Comparison of ENCODE assay signal across 22 cellular contexts in the genomic region with DNA sequence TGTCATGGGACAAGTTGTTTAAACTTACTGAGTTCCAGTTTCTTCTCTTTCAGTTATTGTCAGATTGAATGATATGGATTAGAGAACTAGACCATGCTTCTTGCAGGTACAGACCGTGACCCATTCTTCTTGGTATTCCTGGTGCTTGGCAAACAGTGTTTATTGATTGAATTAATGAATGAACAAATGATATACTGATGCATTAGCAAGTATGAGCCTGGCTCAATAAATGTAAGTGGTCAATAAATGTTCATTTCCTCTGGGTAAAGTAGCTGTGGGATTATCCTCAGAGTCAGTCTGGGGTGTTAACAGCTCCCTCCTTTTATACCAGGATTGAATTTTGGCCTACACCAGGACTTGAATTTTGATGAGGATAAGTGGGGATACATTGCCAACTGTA.
DNase-seq lines count a peak whose midpoint lies in the region; ATAC-seq, FAIRE-seq and TF ChIP-seq lines count a peak whose summit lies in the region.
"Had no signal": no experiment of that assay in that cellular context is flagged by ENCODE, and none has a peak within 500 bp of the region (broad histone marks: within the 10 kb centered on the region; RNA-seq: fewer than 3 reads in every experiment).

No MANE protein-coding gene starts in this region.

- RAD21 ChIA-PET in GM12878 (lab: Charles Lee; ENCODE audit: unreplicated experiment) = interaction anchor here (4.9 kb wide), 1 partner anchor 12 kb away, joined by 35 read pairs; no protein-coding TSS in a partner anchor

- intact Hi-C loops in GM12878 (cut with micrococcal nuclease; ENCODE audit: unreplicated experiment) = loop anchor here (2.0 kb wide), 2 partner anchors 15 to 23 kb away; no protein-coding TSS in a partner anchor

- H3K36me3 ChIP-seq in KMS-11 (ENCODE audit: insufficient read depth) (no peaks in the 10 kb centered on the region), GM12878 (ENCODE audit: control insufficient read depth in 2 of 2, insufficient read depth in 2 of 2, low read length in 1 of 2) (no peaks in the 10 kb centered on the region), parathyroid adenoma (ENCODE audit: control insufficient read depth, insufficient read depth, low read length) (no peaks in the 10 kb centered on the region)
- H3K36me3 ChIP-seq: SJCRH30, tibial artery had no signal

- no TSS peak for BruUV-seq in GM12878 (replicated peaks; lab: Mats Ljungman, UMichigan)

- ATAC-seq in GM12878 (peak; percentile 1; the same call in 1 of the 3 replicates), GM18861 (IDR thresholded peaks at IDR 0.05; ENCODE audit: unreplicated experiment) (no peak)
- ATAC-seq: left lobe of liver, Panc1 had no signal

- no peak for TF ChIP-seq EP300 in GM12878 (IDR thresholded peaks at IDR 0.05; ENCODE audit: borderline replicate concordance in 1 of 2, control insufficient read depth in 1 of 2, low read depth in 2 of 2, low read length in 2 of 2)

- FAIRE-seq in GM12878 (lab: Jason Lieb, UNC) = no peak

- POLR2A ChIA-PET in GM12878 (lab: Charles Lee) = interaction anchor here (0.6 to 1.0 kb wide), 2 partner anchors 11 to 80 kb away, joined by 3 read pairs; no protein-coding TSS in a partner anchor

- H3K4me2 ChIP-seq in KMS-11 = peak overlapping the region; percentile 95
- no peak overlapping the region for H3K4me2 ChIP-seq in GM12878 (ENCODE audit: control insufficient read depth, insufficient read depth)
- H3K4me2 ChIP-seq in parathyroid adenoma (ENCODE audit: low read length) = no peak overlapping the region

- no peak for TF ChIP-seq POLR2A in GM12878 (IDR thresholded peaks at IDR 0.05; ENCODE audit: low read depth, low read length)

- CTCF ChIA-PET in GM12878 (lab: Yijun Ruan, JAX) = interaction anchor here (1.2 kb wide), 1 partner anchor 13 kb away, joined by 3 read pairs; no protein-coding TSS in a partner anchor

- peaks cover 61% of the 10 kb centered on the region for H3K4me1 ChIP-seq in KMS-11 (ENCODE audit: low read depth, poor library complexity, severe bottlenecking)
- peaks cover 32% of the 10 kb centered on the region for H3K4me1 ChIP-seq in GM12878 (ENCODE audit: control insufficient read depth, insufficient read depth, low read length)
- peaks cover 3% of the 10 kb centered on the region for H3K4me1 ChIP-seq in parathyroid adenoma

- H3K27ac ChIP-seq in KMS-11 (peak overlapping the region; percentile 100), GM12878 (ENCODE audit: control insufficient read depth, insufficient read depth) (peak overlapping the region; percentile 83), parathyroid adenoma (no peak overlapping the region)
- H3K27ac ChIP-seq: 22Rv1 had no signal

- TF ChIP-seq CTCF in KMS-11 (conservative IDR thresholded peaks at IDR 0.05; ENCODE audit: low read depth, low read length) = no peak
- TF ChIP-seq CTCF in GM12878 (IDR thresholded peaks at IDR 0.05 in 2 of 3, conservative IDR thresholded peaks at IDR 0.05 in 1 of 3; ENCODE audit: control insufficient read depth in 2 of 3, extremely low read depth in 1 of 3, insufficient read depth in 1 of 3, low read depth in 3 of 3, low read length in 3 of 3) = no peak
- no peak for TF ChIP-seq CTCF in parathyroid adenoma (IDR thresholded peaks at IDR 0.05)

- H3K9ac ChIP-seq in KMS-11 (peak overlapping the region; percentile 94), GM12878 (ENCODE audit: control insufficient read depth, insufficient read depth, low read length) (no peak overlapping the region), parathyroid adenoma (no peak overlapping the region)

- in situ Hi-C loops in GM12878 (cut with MboI) = no loop called here

- peak; percentile 10 for DNase-seq in DMS 273 (lab: John Stamatoyannopoulos, UW; ENCODE audit: unreplicated experiment)
- no peak for DNase-seq in DMS 273 treated with DMSO at 0.1 percent for 48 hours (lab: John Stamatoyannopoulos, UW)
- no peak for DNase-seq in GM12878 (ENCODE audit: low read depth, low spot score)
- DNase-seq in stimulated activated CD4-positive, alpha-beta T cell treated with anti-CD3 and anti-CD28 coated beads, Interleukin-4, amount 100 ng/mL, for 4 hours = no peak
- no peak for DNase-seq in SW480 (ENCODE audit: low spot score)
- DNase-seq: activated CD4-positive, alpha-beta T cell treated with anti-CD3 and anti-CD28 coated beads, Interleukin-2, amount 10 ng/mL, durations not matched to agents 7 days and 5 days; activated naive CD4-positive, alpha-beta T cell; DMS79; KG1; midbrain; NCI-H2029; NCI-H345; SJCRH30; stimulated activated naive CD4-positive, alpha-beta T cell treated with Interleukin-2 at 50 U/mL for 16 hours; tibial artery had no signal

- H4K20me1 ChIP-seq in KMS-11 (ENCODE audit: insufficient read depth) (no peaks in the 10 kb centered on the region), GM12878 (ENCODE audit: control insufficient read depth, insufficient read depth) (no peaks in the 10 kb centered on the region)

- H3K79me2 ChIP-seq in KMS-11 (ENCODE audit: insufficient read depth, low read depth) (no peaks in the 10 kb centered on the region), GM12878 (ENCODE audit: control insufficient read depth, insufficient read depth, low read length) (no peaks in the 10 kb centered on the region), parathyroid adenoma (no peaks in the 10 kb centered on the region)

- H3K4me3 ChIP-seq in KMS-11 (IDR thresholded peaks at IDR 0.05; ENCODE audit: insufficient read depth, low read depth, low read length) (no peak overlapping the region), GM12878 (no peak overlapping the region), parathyroid adenoma (ENCODE audit: low read depth, low read length) (no peak overlapping the region)
- H3K4me3 ChIP-seq: SJCRH30, skin epidermis, tibial artery had no signal

- SMC1A ChIA-PET in GM12878 (lab: Charles Lee; ENCODE audit: uncharacterized antibody, unreplicated experiment) = interaction anchor here (0.6 to 2.6 kb wide), 7 partner anchors 9 to 35 kb away, joined by 3 to 11 read pairs (median 4); no protein-coding TSS in a partner anchor

- TF ChIP-seq RAD21 in GM12878 (IDR thresholded peaks at IDR 0.05; ENCODE audit: insufficient read depth, low read depth, low read length) = no peak

- no peak overlapping the region; the same call in 1 of the 2 replicates for H2AFZ ChIP-seq in KMS-11 (ENCODE audit: low read depth)
- no peak overlapping the region for H2AFZ ChIP-seq in GM12878 (ENCODE audit: control insufficient read depth, low read depth, low read length)
- H2AFZ ChIP-seq in parathyroid adenoma = peak overlapping the region; percentile 2

- H3K9me3 ChIP-seq in GM12878 (replicated peaks; ENCODE audit: control insufficient read depth, insufficient read depth, low read length) (no peaks in the 10 kb centered on the region), parathyroid adenoma (ENCODE audit: control insufficient read depth, low read length) (no peaks in the 10 kb centered on the region)
- H3K9me3 ChIP-seq: SJCRH30, tibial artery had no signal

- H3K27me3 ChIP-seq in KMS-11 (ENCODE audit: insufficient read depth, low read depth) (no peaks in the 10 kb centered on the region), GM12878 (replicated peaks in 1 of 2; ENCODE audit: control insufficient read depth in 2 of 2, insufficient read depth in 2 of 2, low read length in 1 of 2) (no peaks in the 10 kb centered on the region), parathyroid adenoma (ENCODE audit: control insufficient read depth, insufficient read depth, low read length) (no peaks in the 10 kb centered on the region)
- H3K27me3 ChIP-seq: SJCRH30, tibial artery had no signal

- WGBS in GM12878 (ENCODE audit: insufficient coverage, insufficient replicate concordance, low lambda C conversion rate, missing lambda C conversion rate) = 36% methylated on average over 1 of the region's 1 CpG

TF ChIP-seq in GM12878, 131 proteins besides CTCF, POLR2A, EP300 and RAD21:
- TF ChIP-seq CHD4 (IDR thresholded peaks at IDR 0.05) = no peak
- peak; percentile 92 for TF ChIP-seq ZNF24 (IDR thresholded peaks at IDR 0.05)
